In the genomic region with DNA sequence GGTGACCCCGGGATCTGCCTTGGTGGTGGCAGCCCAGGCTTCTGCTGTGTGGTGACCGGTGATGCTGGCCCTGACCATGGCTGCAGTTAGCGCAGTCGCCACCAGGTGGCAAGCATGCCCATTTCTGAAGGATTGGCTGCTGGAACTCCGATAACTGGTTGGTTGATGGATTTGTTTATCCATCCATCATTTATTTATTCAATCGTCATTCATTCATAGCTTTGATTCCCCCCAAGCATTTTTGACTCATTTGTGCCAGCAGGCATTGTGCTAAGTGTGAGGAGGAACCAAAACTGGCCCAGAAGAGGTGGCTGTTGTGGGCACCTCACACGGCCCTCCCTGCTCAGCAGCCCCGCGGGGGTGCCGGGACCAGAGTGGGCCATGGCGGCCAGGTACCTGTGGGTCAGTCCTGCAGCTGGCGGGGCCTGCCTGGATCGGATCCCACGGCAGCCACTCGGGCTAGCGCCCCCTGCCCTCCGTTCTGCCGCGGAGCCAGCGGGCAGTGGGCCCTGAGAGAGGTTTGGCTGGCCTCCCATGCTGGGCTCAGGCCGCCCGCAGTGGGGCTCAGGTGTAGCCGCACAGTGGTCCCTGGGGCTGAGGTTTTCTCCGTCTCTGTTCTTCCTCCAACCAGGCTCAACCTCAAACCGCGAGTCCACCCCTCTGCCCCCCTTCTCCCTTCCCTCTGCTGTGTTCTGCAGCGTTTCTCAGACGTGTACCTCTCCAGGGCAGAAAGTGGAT, we compare ENCODE assay signal across 8 cellular contexts.
DNase-seq lines count a peak whose midpoint lies in the region; ATAC-seq lines count a peak whose summit lies in the region.

No MANE protein-coding gene starts in this region.

- peak; percentile 49 for DNase-seq in NOMO-1 treated with DMSO at 0.1 percent for 48 hours (lab: John Stamatoyannopoulos, UW; ENCODE audit: unreplicated experiment)
- DNase-seq in NOMO-1 treated with dmso at 0.1 percent for 144 hours (lab: John Stamatoyannopoulos, UW; ENCODE audit: unreplicated experiment): no peak
- DNase-seq in NCI-H2107 treated with DMSO at 0.1 percent for 48 hours (lab: John Stamatoyannopoulos, UW; ENCODE audit: unreplicated experiment): peak; percentile 55
- DNase-seq in activated CD4-positive, alpha-beta T cell treated with anti-CD3 and anti-CD28 coated beads for 24 hours (ENCODE audit: low read depth in 2 of 2): peak; percentile 71 to 76
- DNase-seq in cerebellar cortex (ENCODE audit: low spot score): peak; percentile 86
- peak; percentile 87 for DNase-seq in left kidney (ENCODE audit: low read depth, low spot score)
- peak; percentile 87 to 89 for DNase-seq in stimulated activated CD4-positive, alpha-beta T cell treated with anti-CD3 and anti-CD28 coated beads, Interleukin-2, amount 100 ng/mL, for 24 hours

- no peak for ATAC-seq in HG02840 (IDR thresholded peaks at IDR 0.05; ENCODE audit: low FRiP score, unreplicated experiment)
